1 cellular context compared by ENCODE assay signal in genomic region chr19:3746371-3747056, GRCh38.
A peak's percentile ranks its signal among the peaks of the same experiment; 100 is the strongest.
TF ChIP-seq lines count a peak whose summit lies in the region.

No MANE protein-coding gene starts in this region.

TF ChIP-seq in HepG2, 621 proteins besides CTCF, POLR2A, EP300 and RAD21:
- no peak for TF ChIP-seq ZBTB20 (CRISPR knock-in tag; IDR thresholded peaks at IDR 0.05; ENCODE audit: borderline replicate concordance, low read depth)
- TF ChIP-seq AGO2 (optimal IDR thresholded peaks at IDR 0.05; ENCODE audit: low read depth, low read length): peak; percentile 44
- TF ChIP-seq GLMP (CRISPR knock-in tag; IDR thresholded peaks at IDR 0.05; ENCODE audit: borderline replicate concordance): no peak
